ENCODE assay signal across 11 cellular contexts in genomic region chr3:52429031-52429430, GRCh38. TPM values are rescaled to one million over a fixed set of nuclear protein-coding genes. Genes with fewer than 3 reads are reported as not detected.
A peak's percentile ranks its signal among the peaks of the same experiment; 100 is the strongest.
DNase-seq lines count a peak whose midpoint lies in the region; ATAC-seq, FAIRE-seq and TF ChIP-seq lines count a peak whose summit lies in the region.
"Had no signal": no experiment of that assay in that cellular context is flagged by ENCODE, and none has a peak within 500 bp of the region (broad histone marks: within the 10 kb centered on the region; RNA-seq: fewer than 3 reads in every experiment).

No MANE protein-coding gene starts in this region.

- H3K4me1 Mint-ChIP-seq in GM23338 = peaks cover 6% of the 10 kb centered on the region
- peaks cover 3 to 9% (median 5%) of the 10 kb centered on the region in 3 donors for H3K4me1 Mint-ChIP-seq in CD8-positive, alpha-beta memory T cell

- no peaks in the 10 kb centered on the region for H3K27me3 ChIP-seq in GM23338 (ENCODE audit: insufficient read depth)
- no peaks in the 10 kb centered on the region for H3K27me3 ChIP-seq in GM12878 (replicated peaks in 1 of 2; ENCODE audit: control insufficient read depth in 2 of 2, insufficient read depth in 2 of 2, low read length in 1 of 2)
- no peaks in the 10 kb centered on the region for H3K27me3 ChIP-seq in CD8-positive, alpha-beta memory T cell (ENCODE audit: insufficient read depth, low read length, poor library complexity, severe bottlenecking)
- H3K27me3 ChIP-seq: adrenal gland had no signal

- no peak overlapping the region for H3K9ac ChIP-seq in GM12878 (ENCODE audit: control insufficient read depth, insufficient read depth, low read length)

- RAD21 ChIA-PET in GM12878 (lab: Charles Lee; ENCODE audit: unreplicated experiment) = interaction anchor here (2.6 kb wide), 1 partner anchor 17 kb away, joined by 9 read pairs; the partner anchor contains the start of gene SEMA3G

- 1% methylated on average over 3 of the region's 3 CpGs for WGBS in GM12878 (ENCODE audit: insufficient coverage, insufficient replicate concordance, low lambda C conversion rate, missing lambda C conversion rate)

- H2AFZ ChIP-seq in GM23338 (peak overlapping the region; percentile 60; the same call in 1 of the 2 replicates), GM12878 (ENCODE audit: control insufficient read depth, low read depth, low read length) (no peak overlapping the region)

- POLR2A ChIA-PET in GM12878 (lab: Charles Lee) = interaction anchor here (1.1 to 1.8 kb wide), 2 partner anchors 10 to 16 kb away, joined by 3 to 4 read pairs; no protein-coding TSS in a partner anchor
- POLR2A ChIA-PET in CD8-positive, alpha-beta memory T cell (lab: Charles Lee) = no interaction called here

- H3K79me2 ChIP-seq in GM23338 (replicated peaks; ENCODE audit: insufficient read depth) (no peaks in the 10 kb centered on the region), GM12878 (ENCODE audit: control insufficient read depth, insufficient read depth, low read length) (no peaks in the 10 kb centered on the region)

- H3K27me3 Mint-ChIP-seq in GM23338 (ENCODE audit: insufficient read depth, low read depth, poor library complexity) = peaks cover 3% of the 10 kb centered on the region
- H3K27me3 Mint-ChIP-seq in CD8-positive, alpha-beta memory T cell = peaks cover 0 to 1% of the 10 kb centered on the region in 2 donors

- TF ChIP-seq CTCF in GM23338 (conservative IDR thresholded peaks at IDR 0.05; ENCODE audit: low read depth in 2 of 2) (no peak), GM12878 (IDR thresholded peaks at IDR 0.05 in 2 of 3, conservative IDR thresholded peaks at IDR 0.05 in 1 of 3; ENCODE audit: control insufficient read depth in 2 of 3, extremely low read depth in 1 of 3, insufficient read depth in 1 of 3, low read depth in 3 of 3, low read length in 3 of 3) (no peak)

- CTCF ChIA-PET in GM12878 (lab: Yijun Ruan, JAX) = interaction anchor here (1.0 to 8.8 kb wide), 8 partner anchors 9 to 152 kb away, joined by 3 to 147 read pairs (median 6); partner anchors contain the start of genes SEMA3G and TNNC1
- CTCF ChIA-PET in CD8-positive, alpha-beta memory T cell (lab: Charles Lee) = interaction anchor here (1.3 to 2.6 kb wide), 4 partner anchors 15 to 22 kb away, joined by 3 to 20 read pairs (median 8); no protein-coding TSS in a partner anchor

- H3K9me2 ChIP-seq in GM23338 (ENCODE audit: insufficient read depth) = no peaks in the 10 kb centered on the region

- no peaks in the 10 kb centered on the region for H3K9me3 Mint-ChIP-seq in GM23338
- H3K9me3 Mint-ChIP-seq in CD8-positive, alpha-beta memory T cell = no peaks in the 10 kb centered on the region
- H3K9me3 Mint-ChIP-seq: stimulated activated effector memory CD8-positive, alpha-beta T cell treated with anti-CD3 and anti-CD28 coated beads, Interleukin-12 subunit alpha, Interleukin-12 subunit beta, amount 100 ng/mL, for 72 hours had no signal

- H4K20me1 ChIP-seq in GM23338 (replicated peaks; ENCODE audit: insufficient read depth) = no peaks in the 10 kb centered on the region
- no peaks in the 10 kb centered on the region for H4K20me1 ChIP-seq in GM12878 (ENCODE audit: control insufficient read depth, insufficient read depth)

- in situ Hi-C loops in GM12878 (cut with MboI) = no loop called here

- no peak for TF ChIP-seq EP300 in GM12878 (IDR thresholded peaks at IDR 0.05; ENCODE audit: borderline replicate concordance in 1 of 2, control insufficient read depth in 1 of 2, low read depth in 2 of 2, low read length in 2 of 2)

- ATAC-seq in GM23338 (no peak), GM12878 (peak; percentile 11; the same call in 2 of the 3 replicates), HG03039 (IDR thresholded peaks at IDR 0.05; ENCODE audit: unreplicated experiment) (no peak)

- H3K4me1 ChIP-seq in GM23338 (ENCODE audit: insufficient read depth) (no peaks in the 10 kb centered on the region), GM12878 (ENCODE audit: control insufficient read depth, insufficient read depth, low read length) (no peaks in the 10 kb centered on the region)
- no peaks in the 10 kb centered on the region for H3K4me1 ChIP-seq in CD8-positive, alpha-beta memory T cell (ENCODE audit: insufficient read depth, low read length)

- H3K4me2 ChIP-seq in GM23338 (no peak overlapping the region), GM12878 (ENCODE audit: control insufficient read depth, insufficient read depth) (no peak overlapping the region)

- no peak for TF ChIP-seq RAD21 in GM12878 (IDR thresholded peaks at IDR 0.05; ENCODE audit: insufficient read depth, low read depth, low read length)

- H3K9me3 ChIP-seq in GM12878 (replicated peaks; ENCODE audit: control insufficient read depth, insufficient read depth, low read length) = no peaks in the 10 kb centered on the region
- no peaks in the 10 kb centered on the region for H3K9me3 ChIP-seq in CD8-positive, alpha-beta memory T cell (ENCODE audit: low read length)
- H3K9me3 ChIP-seq: adrenal gland, mucosa of descending colon had no signal

- no peak for TF ChIP-seq POLR2A in GM12878 (IDR thresholded peaks at IDR 0.05; ENCODE audit: low read depth, low read length)

- no peaks in the 10 kb centered on the region for H3K36me3 Mint-ChIP-seq in GM23338 (ENCODE audit: low read depth)
- no peaks in the 10 kb centered on the region for H3K36me3 Mint-ChIP-seq in CD8-positive, alpha-beta memory T cell
- H3K36me3 Mint-ChIP-seq: CD14-positive monocyte; stimulated activated effector memory CD8-positive, alpha-beta T cell treated with anti-CD3 and anti-CD28 coated beads, Interleukin-12 subunit alpha, Interleukin-12 subunit beta, amount 100 ng/mL, for 72 hours had no signal

- H3K4me3 ChIP-seq in GM23338 (no peak overlapping the region), GM12878 (no peak overlapping the region)
- no peak overlapping the region for H3K4me3 ChIP-seq in CD8-positive, alpha-beta memory T cell (ENCODE audit: low read length)
- H3K4me3 ChIP-seq: adrenal gland, mucosa of descending colon had no signal

- FAIRE-seq in GM12878 (lab: Jason Lieb, UNC) = no peak

- no peak overlapping the region for H3K27ac ChIP-seq in GM23338 (ENCODE audit: low read depth)
- no peak overlapping the region for H3K27ac ChIP-seq in GM12878 (ENCODE audit: control insufficient read depth, insufficient read depth)
- no peak overlapping the region for H3K27ac ChIP-seq in CD8-positive, alpha-beta memory T cell (ENCODE audit: low read depth, low read length)

- intact Hi-C loops in GM12878 (cut with micrococcal nuclease; ENCODE audit: unreplicated experiment) = no loop called here

- no TSS peak for BruUV-seq in GM12878 (replicated peaks; lab: Mats Ljungman, UMichigan)

- no peak overlapping the region for H3K4me3 Mint-ChIP-seq in GM23338
- no peak overlapping the region for H3K4me3 Mint-ChIP-seq in CD8-positive, alpha-beta memory T cell
- H3K4me3 Mint-ChIP-seq: CD14-positive monocyte; stimulated activated effector memory CD8-positive, alpha-beta T cell treated with anti-CD3 and anti-CD28 coated beads, Interleukin-12 subunit alpha, Interleukin-12 subunit beta, amount 100 ng/mL, for 72 hours had no signal

- no peaks in the 10 kb centered on the region for H3F3A ChIP-seq in GM23338 (replicated peaks; ENCODE audit: low read depth)

- H3K36me3 ChIP-seq in GM23338 (ENCODE audit: insufficient read depth) (no peaks in the 10 kb centered on the region), GM12878 (ENCODE audit: control insufficient read depth in 2 of 2, insufficient read depth in 2 of 2, low read length in 1 of 2) (no peaks in the 10 kb centered on the region)
- no peaks in the 10 kb centered on the region for H3K36me3 ChIP-seq in CD8-positive, alpha-beta memory T cell (ENCODE audit: insufficient read depth, low read length)
- H3K36me3 ChIP-seq: adrenal gland had no signal

- H3K27ac Mint-ChIP-seq in GM23338 = no peak overlapping the region
- H3K27ac Mint-ChIP-seq in CD8-positive, alpha-beta memory T cell = peak overlapping the region in 1 of 8 donors; percentile 52
- H3K27ac Mint-ChIP-seq: stimulated activated effector memory CD8-positive, alpha-beta T cell treated with anti-CD3 and anti-CD28 coated beads, Interleukin-12 subunit alpha, Interleukin-12 subunit beta, amount 100 ng/mL, for 72 hours had no signal

- SMC1A ChIA-PET in GM12878 (lab: Charles Lee; ENCODE audit: uncharacterized antibody, unreplicated experiment) = interaction anchor here (1.0 to 2.6 kb wide), 3 partner anchors 16 to 20 kb away, joined by 5 to 14 read pairs (median 5); partner anchors contain the start of gene SEMA3G

- DNase-seq in GM23338 (ENCODE audit: low spot score) = no peak
- no peak for DNase-seq in GM12878 (ENCODE audit: low read depth, low spot score)
- peak; percentile 62 for DNase-seq in mesenteric fat pad (ENCODE audit: low spot score)
- DNase-seq in NCI-H1105 (lab: John Stamatoyannopoulos, UW) = no peak
- DNase-seq in CD8-positive, alpha-beta memory T cell = no peak
- DNase-seq: activated gamma-delta T cell treated with Interleukin-2 at 50 U/mL for 16 hours had no signal

RNA-seq across cellular contexts. Expression of gene SEMA3G, which starts 15.9 kb away (rescaled TPM):
- total RNA-seq in GM23338 (2014; rRNA removed; shearing (Covaris generic)) = 2.2 and 2.5 TPM in 2 replicates
- polyA plus RNA-seq in GM23338 (2016; fragmentation: Nextera tagmentation; extraction: Ambion mirVana) (0.47 and 0.56 TPM in 2 replicates), GM12878 (2011; rRNA removed) (not detected in 2 replicates), GM12878 (2014; fragmentation: Illumina TruSeq; extraction: Trizol) (0.03 TPM in 1 of 2 replicates, not detected in the other), GM12878 (2014; fragmentation: Nextera tagmentation; extraction: Ambion mirVana) (not detected), GM12878 (2014; rRNA removed) (0.04 TPM in 1 of 2 replicates, not detected in the other), GM12878 (2016; fragmentation: Nextera tagmentation; extraction: Ambion mirVana) (not detected)
- 0.15 TPM in 1 of 2 replicates, not detected in the other for total RNA-seq in GM12878 (2013; cell fraction: nucleolus; rRNA removed)
- total RNA-seq in GM12878 (2014; rRNA removed) (0.05 TPM in 1 of 2 replicates, not detected in the other), GM12878 (2014; rRNA removed; fragmentation: Illumina TruSeq; extraction: Trizol) (not detected in 2 replicates), GM12878 (2021) (0.27 TPM in 1 of 2 replicates, not detected in the other), mesenteric fat pad (144 TPM)
- not detected for polyA plus RNA-seq in GM12878 (2011; ENCODE audit: low read depth)
- not detected in 2 replicates for polyA plus RNA-seq in GM12878 (2011; cell fraction: cytosol; rRNA removed)
- polyA plus RNA-seq in GM12878 (2011; cell fraction: nucleus; rRNA removed) = not detected in 2 replicates
- polyA plus RNA-seq in GM12878 (2012) = not detected in 2 replicates
- not detected in 2 replicates for polyA minus RNA-seq in GM12878 (2011; rRNA and poly(A)+ RNA removed)
- not detected in 2 replicates for polyA minus RNA-seq in GM12878 (2011; cell fraction: cytosol; rRNA and poly(A)+ RNA removed)
- polyA minus RNA-seq in GM12878 (2011; cell fraction: nucleus; rRNA and poly(A)+ RNA removed) = not detected in 2 replicates
- total RNA-seq in CD8-positive, alpha-beta memory T cell = under 1 TPM; 0.13 to 0.16 TPM
- not detected for polyA plus RNA-seq in CD8-positive, alpha-beta memory T cell
- polyA plus RNA-seq: CD14-positive monocyte had no signal

RNA-seq across cellular contexts. Expression of gene PHF7, which starts 18.6 kb away (rescaled TPM):
- total RNA-seq in GM23338 (2014; rRNA removed; shearing (Covaris generic)) = 7.0 and 12.2 TPM in 2 replicates
- polyA plus RNA-seq in GM23338 (2016; fragmentation: Nextera tagmentation; extraction: Ambion mirVana) (16.3 and 17.1 TPM in 2 replicates), GM12878 (2011; rRNA removed) (11.1 and 14.7 TPM in 2 replicates), GM12878 (2014; fragmentation: Illumina TruSeq; extraction: Trizol) (7.5 and 8.3 TPM in 2 replicates), GM12878 (2014; fragmentation: Nextera tagmentation; extraction: Ambion mirVana) (1 to 10 TPM; 1.3 to 3.4 TPM), GM12878 (2014; rRNA removed) (6.5 and 11.1 TPM in 2 replicates), GM12878 (2016; fragmentation: Nextera tagmentation; extraction: Ambion mirVana) (10 to 100 TPM in 1 of 2 experiments, 1 to 10 TPM in 1; 9.8 to 12.8 TPM)
- 10.5 and 11.4 TPM in 2 replicates for total RNA-seq in GM12878 (2013; cell fraction: nucleolus; rRNA removed)
- total RNA-seq in GM12878 (2014; rRNA removed) (7.7 and 7.8 TPM in 2 replicates), GM12878 (2014; rRNA removed; fragmentation: Illumina TruSeq; extraction: Trizol) (7.7 and 8.0 TPM in 2 replicates), GM12878 (2021) (7.0 and 7.6 TPM in 2 replicates), mesenteric fat pad (10.1 TPM)
- polyA plus RNA-seq in GM12878 (2011; ENCODE audit: low read depth) = 2.1 TPM
- 6.8 and 7.5 TPM in 2 replicates for polyA plus RNA-seq in GM12878 (2011; cell fraction: cytosol; rRNA removed)
- polyA plus RNA-seq in GM12878 (2011; cell fraction: nucleus; rRNA removed) = 17.2 and 18.8 TPM in 2 replicates
- polyA plus RNA-seq in GM12878 (2012) = 4.4 and 6.0 TPM in 2 replicates
- polyA minus RNA-seq in GM12878 (2011; rRNA and poly(A)+ RNA removed) = 7.3 and 9.6 TPM in 2 replicates
- polyA minus RNA-seq in GM12878 (2011; cell fraction: cytosol; rRNA and poly(A)+ RNA removed) = 2.8 and 3.9 TPM in 2 replicates
- polyA minus RNA-seq in GM12878 (2011; cell fraction: nucleus; rRNA and poly(A)+ RNA removed) = 4.8 and 7.3 TPM in 2 replicates
- total RNA-seq in CD8-positive, alpha-beta memory T cell = 10 to 100 TPM; 11.6 to 12.0 TPM
- polyA plus RNA-seq in CD8-positive, alpha-beta memory T cell = 10.7 TPM

RNA-seq across cellular contexts. Expression of gene BAP1, which starts 19.2 kb away (rescaled TPM):
- 78.1 and 95.7 TPM in 2 replicates for total RNA-seq in GM23338 (2014; rRNA removed; shearing (Covaris generic))
- 28.5 and 30.4 TPM in 2 replicates for polyA plus RNA-seq in GM23338 (2016; fragmentation: Nextera tagmentation; extraction: Ambion mirVana)
- total RNA-seq in GM12878 (2013; cell fraction: nucleolus; rRNA removed) = 45.9 and 52.4 TPM in 2 replicates
- 75.0 and 84.7 TPM in 2 replicates for total RNA-seq in GM12878 (2014; rRNA removed)
- 34.3 and 36.4 TPM in 2 replicates for total RNA-seq in GM12878 (2014; rRNA removed; fragmentation: Illumina TruSeq; extraction: Trizol)
- 81.9 and 90.4 TPM in 2 replicates for total RNA-seq in GM12878 (2021)
- 37.8 TPM for polyA plus RNA-seq in GM12878 (2011; ENCODE audit: low read depth)
- polyA plus RNA-seq in GM12878 (2011; rRNA removed) = 49.5 and 63.7 TPM in 2 replicates
- 64.7 and 74.1 TPM in 2 replicates for polyA plus RNA-seq in GM12878 (2011; cell fraction: cytosol; rRNA removed)
- polyA plus RNA-seq in GM12878 (2011; cell fraction: nucleus; rRNA removed) = 281 and 297 TPM in 2 replicates
- 49.3 and 70.7 TPM in 2 replicates for polyA plus RNA-seq in GM12878 (2012)
- 16.7 and 39.2 TPM in 2 replicates for polyA plus RNA-seq in GM12878 (2014; fragmentation: Illumina TruSeq; extraction: Trizol)
- polyA plus RNA-seq in GM12878 (2014; fragmentation: Nextera tagmentation; extraction: Ambion mirVana) = 10 to 100 TPM in 1 of 2 experiments, 1 to 10 TPM in 1; 4.4 to 10.3 TPM
- 63.6 and 70.2 TPM in 2 replicates for polyA plus RNA-seq in GM12878 (2014; rRNA removed)
- 10 to 100 TPM; 28.4 to 29.7 TPM for polyA plus RNA-seq in GM12878 (2016; fragmentation: Nextera tagmentation; extraction: Ambion mirVana)
- 50.7 and 62.3 TPM in 2 replicates for polyA minus RNA-seq in GM12878 (2011; rRNA and poly(A)+ RNA removed)
- 21.0 and 24.1 TPM in 2 replicates for polyA minus RNA-seq in GM12878 (2011; cell fraction: cytosol; rRNA and poly(A)+ RNA removed)
- polyA minus RNA-seq in GM12878 (2011; cell fraction: nucleus; rRNA and poly(A)+ RNA removed) = 50.4 and 70.7 TPM in 2 replicates
- total RNA-seq in mesenteric fat pad = 66.6 TPM
- 100 to 1,000 TPM; 113 to 123 TPM for total RNA-seq in CD8-positive, alpha-beta memory T cell
- 25.5 TPM for polyA plus RNA-seq in CD8-positive, alpha-beta memory T cell

RNA-seq across cellular contexts. Expression of gene TNNC1, which starts 24.8 kb away (rescaled TPM):
- 1.7 and 6.5 TPM in 2 replicates for total RNA-seq in GM23338 (2014; rRNA removed; shearing (Covaris generic))
- polyA plus RNA-seq in GM23338 (2016; fragmentation: Nextera tagmentation; extraction: Ambion mirVana) (6.9 and 8.3 TPM in 2 replicates), GM12878 (2011; rRNA removed) (1.3 and 1.8 TPM in 2 replicates), GM12878 (2014; fragmentation: Illumina TruSeq; extraction: Trizol) (0.35 and 0.46 TPM in 2 replicates), GM12878 (2014; fragmentation: Nextera tagmentation; extraction: Ambion mirVana) (under 1 TPM in 1 of 2 experiments, not detected in 1; 0.13 TPM), GM12878 (2014; rRNA removed) (0.77 and 0.85 TPM in 2 replicates), GM12878 (2016; fragmentation: Nextera tagmentation; extraction: Ambion mirVana) (under 1 TPM; 0.40 to 0.66 TPM)
- not detected in 2 replicates for total RNA-seq in GM12878 (2013; cell fraction: nucleolus; rRNA removed)
- total RNA-seq in GM12878 (2014; rRNA removed) (0.60 and 0.96 TPM in 2 replicates), GM12878 (2014; rRNA removed; fragmentation: Illumina TruSeq; extraction: Trizol) (0.46 TPM in 1 of 2 replicates, not detected in the other), GM12878 (2021) (0.41 TPM in 1 of 2 replicates, not detected in the other), mesenteric fat pad (not detected)
- polyA plus RNA-seq in GM12878 (2011; ENCODE audit: low read depth) = not detected
- 1.1 and 1.4 TPM in 2 replicates for polyA plus RNA-seq in GM12878 (2011; cell fraction: cytosol; rRNA removed)
- polyA plus RNA-seq in GM12878 (2011; cell fraction: nucleus; rRNA removed) = 4.0 and 5.2 TPM in 2 replicates
- polyA plus RNA-seq in GM12878 (2012) = 2.0 and 2.3 TPM in 2 replicates
- 0.46 and 0.59 TPM in 2 replicates for polyA minus RNA-seq in GM12878 (2011; rRNA and poly(A)+ RNA removed)
- polyA minus RNA-seq in GM12878 (2011; cell fraction: cytosol; rRNA and poly(A)+ RNA removed) = not detected in 2 replicates
- 3.3 TPM in 1 of 2 replicates, not detected in the other for polyA minus RNA-seq in GM12878 (2011; cell fraction: nucleus; rRNA and poly(A)+ RNA removed)
- 1 to 10 TPM; 2.2 to 2.3 TPM for total RNA-seq in CD8-positive, alpha-beta memory T cell
- not detected for polyA plus RNA-seq in CD8-positive, alpha-beta memory T cell
- polyA plus RNA-seq: CD14-positive monocyte had no signal

RNA-seq across cellular contexts. Expression of gene NISCH, which starts 26.4 kb away (rescaled TPM):
- total RNA-seq in GM23338 (2014; rRNA removed; shearing (Covaris generic)) = 65.9 and 76.4 TPM in 2 replicates
- 16.7 and 18.4 TPM in 2 replicates for polyA plus RNA-seq in GM23338 (2016; fragmentation: Nextera tagmentation; extraction: Ambion mirVana)
- 170 and 189 TPM in 2 replicates for total RNA-seq in GM12878 (2013; cell fraction: nucleolus; rRNA removed)
- 36.3 and 36.5 TPM in 2 replicates for total RNA-seq in GM12878 (2014; rRNA removed)
- total RNA-seq in GM12878 (2014; rRNA removed; fragmentation: Illumina TruSeq; extraction: Trizol) = 16.1 and 16.6 TPM in 2 replicates
- total RNA-seq in GM12878 (2021) = 42.5 and 52.5 TPM in 2 replicates
- polyA plus RNA-seq in GM12878 (2011; ENCODE audit: low read depth) = 16.4 TPM
- polyA plus RNA-seq in GM12878 (2011; rRNA removed) = 26.9 and 39.0 TPM in 2 replicates
- polyA plus RNA-seq in GM12878 (2011; cell fraction: cytosol; rRNA removed) = 37.5 and 47.9 TPM in 2 replicates
- polyA plus RNA-seq in GM12878 (2011; cell fraction: nucleus; rRNA removed) = 404 and 409 TPM in 2 replicates
- 32.7 and 32.8 TPM in 2 replicates for polyA plus RNA-seq in GM12878 (2012)
- polyA plus RNA-seq in GM12878 (2014; fragmentation: Illumina TruSeq; extraction: Trizol) = 19.2 and 25.0 TPM in 2 replicates
- polyA plus RNA-seq in GM12878 (2014; fragmentation: Nextera tagmentation; extraction: Ambion mirVana) = 1 to 10 TPM in 1 of 2 experiments, under 1 TPM in 1; 0.76 to 1.5 TPM
- polyA plus RNA-seq in GM12878 (2014; rRNA removed) = 45.3 and 48.9 TPM in 2 replicates
- polyA plus RNA-seq in GM12878 (2016; fragmentation: Nextera tagmentation; extraction: Ambion mirVana) = 10 to 100 TPM; 23.7 to 24.2 TPM
- 39.2 and 53.1 TPM in 2 replicates for polyA minus RNA-seq in GM12878 (2011; rRNA and poly(A)+ RNA removed)
- 20.0 and 23.0 TPM in 2 replicates for polyA minus RNA-seq in GM12878 (2011; cell fraction: cytosol; rRNA and poly(A)+ RNA removed)
- 51.7 and 84.7 TPM in 2 replicates for polyA minus RNA-seq in GM12878 (2011; cell fraction: nucleus; rRNA and poly(A)+ RNA removed)
- 71.6 TPM for total RNA-seq in mesenteric fat pad
- total RNA-seq in CD8-positive, alpha-beta memory T cell = 10 to 100 TPM; 65.7 to 66.2 TPM
- 31.6 TPM for polyA plus RNA-seq in CD8-positive, alpha-beta memory T cell

Comparison
In these comparisons a context has a peak if more than half of its experiments do, and no peak if none do; other contexts are left out.
1. RNA of gene SEMA3G, which starts 15.9 kb away (total RNA-seq): 144 TPM in mesenteric fat pad (single experiment); 2.2 to 2.5 TPM in GM23338, 0.13 to 0.16 TPM in CD8-positive, alpha-beta memory T cell and 0.05 to 0.27 TPM in GM12878; every median in the first group is over 10 times any median in the second.